ENCODE assay signal across 16 cellular contexts in genomic region chr7:155998328-155998691, GRCh38.
DNase-seq lines count a peak whose midpoint lies in the region; TF ChIP-seq lines count a peak whose summit lies in the region.
"Had no signal": no experiment of that assay in that cellular context is flagged by ENCODE, and none has a peak within 500 bp of the region (broad histone marks: within the 10 kb centered on the region; RNA-seq: fewer than 3 reads in every experiment).

No MANE protein-coding gene starts in this region.

- 82 to 86% (median 86%) methylated on average over 6 to 23 of the region's 23 CpGs for WGBS in adrenal gland, 4 donors

- H3K36me3 ChIP-seq in adrenal gland (replicated peaks in 1 of 2): no peaks in the 10 kb centered on the region
- H3K36me3 ChIP-seq: SJSA1 had no signal

- H3K4me1 ChIP-seq in adrenal gland (replicated peaks in 1 of 2): no peaks in the 10 kb centered on the region
- H3K4me1 ChIP-seq: SJSA1, testis had no signal

- TF ChIP-seq CTCF in adrenal gland (IDR thresholded peaks at IDR 0.05): no peak

- H3K27ac Mint-ChIP-seq in T-helper 1 cell treated with Interleukin-12 subunit alpha and Interleukin-12 subunit beta and Interleukin-4 antibody, amounts not matched to agents 30 μg/mL and 1 μg/mL, for 36 hours: no peak overlapping the region

- H3K4me1 Mint-ChIP-seq in T-helper 1 cell treated with Interleukin-12 subunit alpha and Interleukin-12 subunit beta and Interleukin-4 antibody, amounts not matched to agents 30 μg/mL and 1 μg/mL, for 36 hours (ENCODE audit: low read depth): peaks cover 18% of the 10 kb centered on the region

- no peak overlapping the region for H3K4me3 ChIP-seq in adrenal gland
- H3K4me3 ChIP-seq: dorsolateral prefrontal cortex, mucosa of descending colon, SJSA1, smooth muscle cell had no signal

- H3K27me3 ChIP-seq in adrenal gland: no peaks in the 10 kb centered on the region
- H3K27me3 ChIP-seq: testis had no signal

- peak; percentile 72 for DNase-seq in activated CD8-positive, alpha-beta memory T cell treated with anti-CD3 and anti-CD28 coated beads for 24 hours
- DNase-seq in activated CD8-positive, alpha-beta memory T cell treated with anti-CD3 and anti-CD28 coated beads, Interleukin-2, amount 50 U/mL, for 4 hours: no peak
- DNase-seq in adrenal gland: peak in 4 of 7 donors; percentile 8 to 29 (median 10)
- peak; percentile 24 to 39 for DNase-seq in stimulated activated CD4-positive, alpha-beta T cell treated with anti-CD3 and anti-CD28 coated beads, Interleukin-4, amount 100 ng/mL, for 4 hours
- DNase-seq in medulla oblongata (ENCODE audit: extremely low spot score): no peak
- no peak for DNase-seq in RPMI8226
- no peak for DNase-seq in SKM-1 treated with dmso at 0.1 percent for 144 hours (lab: John Stamatoyannopoulos, UW; ENCODE audit: unreplicated experiment)
- DNase-seq: Karpas-422, left cardiac atrium, NCI-H146, testis had no signal

- intact Hi-C loops in adrenal gland (cut with DNase I): no loop called here

- H3K27me3 Mint-ChIP-seq in T-helper 1 cell treated with Interleukin-12 subunit alpha and Interleukin-12 subunit beta and Interleukin-4 antibody, amounts not matched to agents 30 μg/mL and 1 μg/mL, for 36 hours (ENCODE audit: low read depth): peaks cover 43% of the 10 kb centered on the region

- TF ChIP-seq POLR2A in adrenal gland (IDR thresholded peaks at IDR 0.05): no peak

- no peaks in the 10 kb centered on the region for H3K9me3 Mint-ChIP-seq in T-helper 1 cell treated with Interleukin-12 subunit alpha and Interleukin-12 subunit beta and Interleukin-4 antibody, amounts not matched to agents 30 μg/mL and 1 μg/mL, for 36 hours

- H3K4me3 Mint-ChIP-seq in T-helper 1 cell treated with Interleukin-12 subunit alpha and Interleukin-12 subunit beta and Interleukin-4 antibody, amounts not matched to agents 30 μg/mL and 1 μg/mL, for 36 hours: peak overlapping the region; percentile 47

- H3K27ac ChIP-seq in adrenal gland: no peak overlapping the region
- H3K27ac ChIP-seq: dorsolateral prefrontal cortex, SJSA1, testis had no signal

- H3K9me3 ChIP-seq in adrenal gland (replicated peaks in 1 of 3): no peaks in the 10 kb centered on the region
- H3K9me3 ChIP-seq: mucosa of descending colon, SJSA1, testis had no signal

- peaks cover 2% of the 10 kb centered on the region for H3K36me3 Mint-ChIP-seq in T-helper 1 cell treated with Interleukin-12 subunit alpha and Interleukin-12 subunit beta and Interleukin-4 antibody, amounts not matched to agents 30 μg/mL and 1 μg/mL, for 36 hours (ENCODE audit: low read depth)

Comparison
In these comparisons a context has a peak if more than half of its experiments do, and no peak if none do; other contexts are left out.
1. DNase-seq: peak in activated CD8-positive, alpha-beta memory T cell treated with anti-CD3 and anti-CD28 coated beads for 24 hours (single experiment), adrenal gland (4 of 7) and stimulated activated CD4-positive, alpha-beta T cell treated with anti-CD3 and anti-CD28 coated beads, Interleukin-4, amount 100 ng/mL, for 4 hours (2 of 2); none in activated CD8-positive, alpha-beta memory T cell treated with anti-CD3 and anti-CD28 coated beads, Interleukin-2, amount 50 U/mL, for 4 hours (single experiment), medulla oblongata (single experiment), RPMI8226 (single experiment) and SKM-1 treated with dmso at 0.1 percent for 144 hours (single experiment).